17 cellular contexts compared by ENCODE assay signal in genomic region chr15:32643907-32644445, GRCh38.
"Had no signal": no experiment of that assay in that cellular context is flagged by ENCODE, and none has a peak within 500 bp of the region (broad histone marks: within the 10 kb centered on the region; RNA-seq: fewer than 3 reads in every experiment).

No MANE protein-coding gene starts in this region.

- H3K9me3 Mint-ChIP-seq: nephron progenitor cell; stimulated activated naive CD8-positive, alpha-beta T cell treated with anti-CD3 and anti-CD28 coated beads, Interleukin-15, Interleukin-2, amounts not matched to agents 100 ng/mL and 50 ng/mL, for 24 hours; T-helper 1 cell treated with Interleukin-12 subunit alpha and Interleukin-12 subunit beta and Interleukin-4 antibody, amounts not matched to agents 30 μg/mL and 1 μg/mL, for 36 hours; type B pancreatic cell had no signal

- H3K36me3 ChIP-seq: esophagus squamous epithelium had no signal

- H3K9me3 ChIP-seq: esophagus squamous epithelium had no signal

- FAIRE-seq: endometrium, small intestine had no signal

- ATAC-seq: right cardiac atrium had no signal

- H3K4me3 Mint-ChIP-seq: activated naive CD8-positive, alpha-beta T cell; stimulated activated naive CD8-positive, alpha-beta T cell treated with anti-CD3 and anti-CD28 coated beads, Interleukin-15, Interleukin-2, amounts not matched to agents 100 ng/mL and 50 ng/mL, for 24 hours; T-helper 1 cell treated with Interleukin-12 subunit alpha and Interleukin-12 subunit beta and Interleukin-4 antibody, amounts not matched to agents 30 μg/mL and 1 μg/mL, for 36 hours had no signal

- H3K4me3 ChIP-seq: esophagus squamous epithelium had no signal

- DNase-seq: activated CD4-positive, alpha-beta T cell treated with anti-CD3 and anti-CD28 coated beads, Interleukin-2, amount 50 U/mL, for 1 hour; activated CD4-positive, CD25-positive, alpha-beta regulatory T cell; activated CD8-positive, alpha-beta memory T cell treated with anti-CD3 and anti-CD28 coated beads for 24 hours; activated gamma-delta T cell treated with Interleukin-2 at 50 U/mL for 16 hours; esophagus squamous epithelium; nephron progenitor cell; occipital lobe; right cardiac atrium; small intestine; stimulated activated CD4-positive, alpha-beta T cell treated with anti-CD3 and anti-CD28 coated beads, Interleukin-4, amount 100 ng/mL, for 4 hours; stimulated activated CD8-positive, alpha-beta memory T cell treated with anti-CD3 and anti-CD28 coated beads, Interleukin-4, amount 100 ng/mL, for 48 hours had no signal

- H3K27ac Mint-ChIP-seq: activated naive CD8-positive, alpha-beta T cell; progenitor cell of endocrine pancreas; stimulated activated naive CD8-positive, alpha-beta T cell treated with anti-CD3 and anti-CD28 coated beads, Interleukin-15, Interleukin-2, amounts not matched to agents 100 ng/mL and 50 ng/mL, for 24 hours; T-helper 1 cell treated with Interleukin-12 subunit alpha and Interleukin-12 subunit beta and Interleukin-4 antibody, amounts not matched to agents 30 μg/mL and 1 μg/mL, for 36 hours; type B pancreatic cell had no signal

- H3K27me3 Mint-ChIP-seq: activated naive CD8-positive, alpha-beta T cell; stimulated activated naive CD8-positive, alpha-beta T cell treated with anti-CD3 and anti-CD28 coated beads, Interleukin-15, Interleukin-2, amounts not matched to agents 100 ng/mL and 50 ng/mL, for 24 hours had no signal
